9 cellular contexts compared by ENCODE assay signal in genomic region chr19:7337380-7338194, GRCh38. TPM values are rescaled to one million over a fixed set of nuclear protein-coding genes. Genes with fewer than 3 reads are reported as not detected.
DNase-seq lines count a peak whose midpoint lies in the region; ATAC-seq, FAIRE-seq and TF ChIP-seq lines count a peak whose summit lies in the region.
"Had no signal": no experiment of that assay in that cellular context is flagged by ENCODE, and none has a peak within 500 bp of the region (broad histone marks: within the 10 kb centered on the region; RNA-seq: fewer than 3 reads in every experiment).

No MANE protein-coding gene starts in this region.

- no peak overlapping the region for H2AFZ ChIP-seq in PC-9

- CTCF ChIA-PET in CD4-positive, alpha-beta memory T cell (lab: Charles Lee; ENCODE audit: partially characterized antibody) = interaction anchor here (4.9 to 6.7 kb wide), 3 partner anchors 9 to 187 kb away, joined by 40 to 123 read pairs (median 50); partner anchors contain the start of gene ARHGEF18
- CTCF ChIA-PET in PC-9 (lab: Charles Lee) = interaction anchor here (0.7 kb wide), 2 partner anchors 79 to 331 kb away, joined by 3 read pairs; no protein-coding TSS in a partner anchor

- POLR2A ChIA-PET in CD4-positive, alpha-beta memory T cell (lab: Charles Lee; ENCODE audit: partially characterized antibody) = interaction anchor here (1.2 to 4.7 kb wide), 4 partner anchors 8 to 22 kb away, joined by 4 to 36 read pairs (median 6); partner anchors contain the start of gene ARHGEF18
- POLR2A ChIA-PET in PC-9 (lab: Charles Lee; ENCODE audit: unreplicated experiment) = no interaction called here

- no peaks in the 10 kb centered on the region for H3K36me3 ChIP-seq in CD4-positive, alpha-beta memory T cell (ENCODE audit: insufficient read depth, low read length)
- H3K36me3 ChIP-seq in spleen (no peaks in the 10 kb centered on the region), PC-9 (ENCODE audit: low read depth) (no peaks in the 10 kb centered on the region), small intestine (ENCODE audit: control insufficient read depth in 2 of 2, insufficient read depth in 2 of 2, low read length in 2 of 2) (no peaks in the 10 kb centered on the region)
- H3K36me3 ChIP-seq: tibial nerve had no signal

- no peaks in the 10 kb centered on the region for H3K9me2 ChIP-seq in PC-9 (ENCODE audit: insufficient read depth)

- no peaks in the 10 kb centered on the region for H4K20me1 ChIP-seq in PC-9 (ENCODE audit: insufficient read depth)

- 22 to 54% (median 31%) methylated on average over 12 of the region's 12 CpGs for WGBS in spleen, 5 donors
- 64 to 75% (median 68%) methylated on average over 12 of the region's 12 CpGs for WGBS in small intestine, 3 donors

- H3K4me2 ChIP-seq in PC-9 = no peak overlapping the region

- H3K27ac ChIP-seq in CD4-positive, alpha-beta memory T cell (ENCODE audit: low read depth, low read length) = no peak overlapping the region
- H3K27ac ChIP-seq in spleen (peak overlapping the region; percentile 67 to 95 (median 87)), PC-9 (no peak overlapping the region), small intestine (ENCODE audit: low read depth in 1 of 2, low read length in 1 of 2) (peak overlapping the region in 1 of 2 donors; percentile 83)

- DNase-seq in CD4-positive, alpha-beta memory T cell = peak in 1 of 5 donors; percentile 25
- DNase-seq in T-helper 2 cell treated with Interferon-gamma antibody and Interleukin-4, amounts not matched to agents 5 μg/mL and 100 μg/mL, for 36 hours (ENCODE audit: low spot score) = peak; percentile 37
- DNase-seq in spleen (peak; percentile 87), PC-9 (no peak), DMS53 treated with DMSO at 0.1 percent for 48 hours (lab: John Stamatoyannopoulos, UW; ENCODE audit: unreplicated experiment) (no peak), small intestine (no peak)

- intact Hi-C loops in CD4-positive, alpha-beta memory T cell (cut with micrococcal nuclease) = no loop called here
- intact Hi-C loops in spleen (cut with DNase I; ENCODE audit: low total_unique reads) = loop anchor here (5.0 kb wide), 1 partner anchor 235 kb away; no protein-coding TSS in a partner anchor
- intact Hi-C loops in PC-9 (cut with micrococcal nuclease; ENCODE audit: unreplicated experiment) = no loop called here

- no peaks in the 10 kb centered on the region for H3K27me3 ChIP-seq in CD4-positive, alpha-beta memory T cell (ENCODE audit: insufficient read depth, low read length)
- H3K27me3 ChIP-seq in spleen (replicated peaks in 1 of 7) (no peaks in the 10 kb centered on the region), PC-9 (ENCODE audit: insufficient read depth, low read depth) (no peaks in the 10 kb centered on the region), small intestine (ENCODE audit: control insufficient read depth in 2 of 2, insufficient read depth in 2 of 2, low read length in 2 of 2) (no peaks in the 10 kb centered on the region)
- H3K27me3 ChIP-seq: tibial nerve had no signal

- no peaks in the 10 kb centered on the region for H3K9me3 ChIP-seq in CD4-positive, alpha-beta memory T cell (ENCODE audit: control insufficient read depth in 1 of 2, low read length in 2 of 2)
- no peaks in the 10 kb centered on the region for H3K9me3 ChIP-seq in spleen
- no peaks in the 10 kb centered on the region for H3K9me3 ChIP-seq in PC-9 (ENCODE audit: insufficient read depth, low read depth)
- no peaks in the 10 kb centered on the region for H3K9me3 ChIP-seq in small intestine (ENCODE audit: control insufficient read depth, low read depth)
- H3K9me3 ChIP-seq: tibial nerve had no signal

- H3K36me3 Mint-ChIP-seq in CD4-positive, alpha-beta memory T cell = no peaks in the 10 kb centered on the region
- H3K36me3 Mint-ChIP-seq in T-helper 2 cell treated with Interferon-gamma antibody and Interleukin-4, amounts not matched to agents 5 μg/mL and 100 μg/mL, for 36 hours (ENCODE audit: low read depth) = peaks cover 2% of the 10 kb centered on the region

- BruUV-seq in PC-9 (replicated peaks; lab: Mats Ljungman, UMichigan) = no TSS peak

- H3K27ac Mint-ChIP-seq in CD4-positive, alpha-beta memory T cell = peak overlapping the region in 5 of 7 donors; percentile 17 to 68 (median 50)
- peak overlapping the region; percentile 38 for H3K27ac Mint-ChIP-seq in T-helper 2 cell treated with Interferon-gamma antibody and Interleukin-4, amounts not matched to agents 5 μg/mL and 100 μg/mL, for 36 hours

- peak in 5 of 11 experiments; percentile 4 to 50 (median 34) for TF ChIP-seq CTCF in spleen (IDR thresholded peaks at IDR 0.05 in 8 of 11, conservative IDR thresholded peaks at IDR 0.05 in 3 of 11)
- TF ChIP-seq CTCF in PC-9 (conservative IDR thresholded peaks at IDR 0.05) = no peak

- peaks cover 37% of the 10 kb centered on the region for H3K4me1 ChIP-seq in CD4-positive, alpha-beta memory T cell (ENCODE audit: insufficient read depth, low read length)
- H3K4me1 ChIP-seq in spleen (peaks cover 38 to 98% (median 93%) of the 10 kb centered on the region in 6 donors), PC-9 (replicated peaks; ENCODE audit: insufficient read depth) (no peaks in the 10 kb centered on the region), small intestine (ENCODE audit: control insufficient read depth in 2 of 2, insufficient read depth in 1 of 2, low read depth in 1 of 2, low read length in 1 of 2) (no peaks in the 10 kb centered on the region)

- no peaks in the 10 kb centered on the region for H3K27me3 Mint-ChIP-seq in CD4-positive, alpha-beta memory T cell
- peaks cover 3% of the 10 kb centered on the region for H3K27me3 Mint-ChIP-seq in T-helper 2 cell treated with Interferon-gamma antibody and Interleukin-4, amounts not matched to agents 5 μg/mL and 100 μg/mL, for 36 hours (ENCODE audit: low read depth)

- H3K9me3 Mint-ChIP-seq in CD4-positive, alpha-beta memory T cell = peaks cover 0 to 3% (median 0%) of the 10 kb centered on the region in 8 donors
- H3K9me3 Mint-ChIP-seq in T-helper 2 cell treated with Interferon-gamma antibody and Interleukin-4, amounts not matched to agents 5 μg/mL and 100 μg/mL, for 36 hours = no peaks in the 10 kb centered on the region

- ATAC-seq in GM19043 (IDR thresholded peaks at IDR 0.05; ENCODE audit: low read depth, unreplicated experiment) = peak; percentile 70
- ATAC-seq in HG03103 (IDR thresholded peaks at IDR 0.05; ENCODE audit: low read depth, unreplicated experiment) = peak; percentile 50

- H3K4me1 Mint-ChIP-seq in CD4-positive, alpha-beta memory T cell = peaks cover 24 to 36% (median 31%) of the 10 kb centered on the region in 4 donors
- peaks cover 36% of the 10 kb centered on the region for H3K4me1 Mint-ChIP-seq in T-helper 2 cell treated with Interferon-gamma antibody and Interleukin-4, amounts not matched to agents 5 μg/mL and 100 μg/mL, for 36 hours (ENCODE audit: low read depth)

- no peak for FAIRE-seq in small intestine (lab: Jason Lieb, UNC)

- no peaks in the 10 kb centered on the region for H3F3A ChIP-seq in PC-9 (ENCODE audit: insufficient read depth, low read depth)

- TF ChIP-seq POLR2A in spleen (IDR thresholded peaks at IDR 0.05) = no peak

- H3K4me3 ChIP-seq in CD4-positive, alpha-beta memory T cell (ENCODE audit: low read length in 2 of 2) = no peak overlapping the region
- peak overlapping the region in 1 of 8 donors; percentile 34 for H3K4me3 ChIP-seq in spleen
- H3K4me3 ChIP-seq in PC-9 = no peak overlapping the region
- H3K4me3 ChIP-seq in small intestine (ENCODE audit: low read depth in 1 of 2, low read length in 2 of 2) = no peak overlapping the region
- H3K4me3 ChIP-seq: tibial nerve had no signal

- no peaks in the 10 kb centered on the region for H3K79me2 ChIP-seq in PC-9 (ENCODE audit: low read depth)

- H3K4me3 Mint-ChIP-seq in CD4-positive, alpha-beta memory T cell = peak overlapping the region in 6 of 8 donors; percentile 7 to 71 (median 34)
- H3K4me3 Mint-ChIP-seq in T-helper 2 cell treated with Interferon-gamma antibody and Interleukin-4, amounts not matched to agents 5 μg/mL and 100 μg/mL, for 36 hours = peak overlapping the region; percentile 52

RNA-seq across cellular contexts. Expression of gene ARHGEF18, which starts 11.2 kb away (rescaled TPM):
- 10 to 100 TPM; 82.3 to 83.8 TPM for total RNA-seq in CD4-positive, alpha-beta memory T cell
- polyA plus RNA-seq in CD4-positive, alpha-beta memory T cell = 10 to 100 TPM in 1 of 2 donors, 1 to 10 TPM in 1; 2.2 to 11.1 TPM
- total RNA-seq in spleen (10 to 100 TPM; 60.2 to 79.8 (median 71.1) TPM), PC-9 (2021) (58.2 and 77.4 TPM in 2 replicates)
- polyA plus RNA-seq in spleen (10 to 100 TPM; 24.3 to 56.9 (median 38.1) TPM), small intestine (10 to 100 TPM; 22.6 to 24.9 (median 23.0) TPM)

RNA-seq across cellular contexts. Expression of gene INSR, which starts 43.4 kb away (rescaled TPM):
- total RNA-seq in CD4-positive, alpha-beta memory T cell = 1 to 10 TPM; 1.2 to 2.2 TPM
- under 1 TPM; 0.06 to 0.13 TPM for polyA plus RNA-seq in CD4-positive, alpha-beta memory T cell
- total RNA-seq in spleen = 100 to 1,000 TPM; 202 to 467 (median 368) TPM
- 10 to 100 TPM in 2 of 3 donors, 1 to 10 TPM in 1; 7.6 to 21.5 (median 20.7) TPM for polyA plus RNA-seq in spleen
- total RNA-seq in PC-9 (2021) = 9.3 and 18.9 TPM in 2 replicates
- 10 to 100 TPM; 10.6 to 18.6 (median 13.5) TPM for polyA plus RNA-seq in small intestine

Comparison
In these comparisons a context has a peak if more than half of its experiments do, and no peak if none do; other contexts are left out.
1. DNase-seq: peak in T-helper 2 cell treated with Interferon-gamma antibody and Interleukin-4, amounts not matched to agents 5 μg/mL and 100 μg/mL, for 36 hours (single experiment) and spleen (single experiment); none in PC-9 (0 of 2), DMS53 treated with DMSO at 0.1 percent for 48 hours (single experiment) and small intestine (single experiment).
2. H3K27ac ChIP-seq: peak in spleen (8 of 8); none in CD4-positive, alpha-beta memory T cell (single experiment) and PC-9 (single experiment).
3. RNA of gene INSR, which starts 43.4 kb away (total RNA-seq): 202 to 467 TPM in spleen; 9.3 to 18.9 TPM in PC-9 and 1.2 to 2.2 TPM in CD4-positive, alpha-beta memory T cell; every median in the first group is over 10 times any median in the second.